In the genomic region with DNA sequence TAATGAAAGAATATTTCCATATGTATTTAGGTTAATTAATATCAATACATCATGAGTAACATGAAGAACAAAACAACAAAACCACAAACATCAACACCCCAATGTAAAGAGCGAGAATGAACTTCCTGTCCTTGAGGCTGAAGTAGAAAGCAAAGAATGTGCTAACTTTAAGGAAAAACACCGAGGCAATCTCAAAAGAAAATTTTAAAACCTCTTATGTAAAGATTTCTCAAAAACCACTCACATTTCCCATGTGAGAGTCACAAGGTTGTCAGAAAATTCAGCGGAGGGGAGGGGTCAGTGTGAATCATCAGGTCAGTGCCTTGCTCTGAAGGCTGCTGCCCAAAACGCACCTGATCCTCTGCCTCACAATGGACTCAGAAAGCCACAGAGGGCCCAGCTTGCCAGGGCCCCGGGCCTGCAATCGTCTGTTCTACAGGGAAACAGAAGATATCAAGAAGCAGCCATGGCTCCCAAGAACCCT, we compare ENCODE assay signal across 8 cellular contexts. TPM values are rescaled to one million over a fixed set of nuclear protein-coding genes. Genes with fewer than 3 reads are reported as not detected.
DNase-seq lines count a peak whose midpoint lies in the region; ATAC-seq and TF ChIP-seq lines count a peak whose summit lies in the region.

No MANE protein-coding gene starts in this region.

- H3K27ac ChIP-seq in esophagus squamous epithelium (peak overlapping the region; percentile 11 to 58 (median 50)), tibial artery (no peak overlapping the region)

- 35 to 42% methylated on average over 3 to 6 of the region's 6 CpGs for WGBS in esophagus squamous epithelium, 2 donors

- ATAC-seq in activated CD4-positive, CD25-positive, alpha-beta regulatory T cell treated with anti-CD3 and anti-CD28 coated beads, Interleukin-2, amount 50 U/mL, for 24 hours = peak; percentile 77 to 79

- H3K4me2 ChIP-seq in skeletal muscle satellite cell (ENCODE audit: low read length) = peak overlapping the region; percentile 44

- no peaks in the 10 kb centered on the region for H3K9me3 ChIP-seq in esophagus squamous epithelium
- H3K9me3 ChIP-seq in skeletal muscle satellite cell (replicated peaks; ENCODE audit: low read length) = no peaks in the 10 kb centered on the region
- no peaks in the 10 kb centered on the region for H3K9me3 ChIP-seq in tibial artery

- H3K4me1 ChIP-seq in esophagus squamous epithelium (peaks cover 5 to 55% (median 23%) of the 10 kb centered on the region in 3 donors), skeletal muscle satellite cell (ENCODE audit: control insufficient read depth, insufficient read depth, low read length) (peaks cover 24% of the 10 kb centered on the region), tibial artery (peaks cover 0 to 14% (median 3%) of the 10 kb centered on the region in 4 donors)

- H3K9ac ChIP-seq in skeletal muscle satellite cell (ENCODE audit: low read depth, low read length) = no peak overlapping the region

- H3K36me3 ChIP-seq in esophagus squamous epithelium (peaks cover 0 to 71% (median 3%) of the 10 kb centered on the region in 3 donors), skeletal muscle satellite cell (ENCODE audit: insufficient read depth, low read length) (peaks cover 36% of the 10 kb centered on the region), tibial artery (peaks cover 30 to 60% (median 35%) of the 10 kb centered on the region in 3 donors)

- TF ChIP-seq CTCF in esophagus squamous epithelium (IDR thresholded peaks at IDR 0.05) (no peak), tibial artery (IDR thresholded peaks at IDR 0.05) (no peak)

- intact Hi-C loops in esophagus squamous epithelium (cut with DNase I) (no loop called here), tibial artery (cut with DNase I; ENCODE audit: low total_unique reads) (no loop called here)

- no peak overlapping the region for H3K4me3 ChIP-seq in esophagus squamous epithelium
- H3K4me3 ChIP-seq in skeletal muscle satellite cell (ENCODE audit: low read length) = no peak overlapping the region
- H3K4me3 ChIP-seq in tibial artery = no peak overlapping the region

- no peak for TF ChIP-seq POLR2A in esophagus squamous epithelium (IDR thresholded peaks at IDR 0.05)

- no peaks in the 10 kb centered on the region for H3K27me3 ChIP-seq in esophagus squamous epithelium
- no peaks in the 10 kb centered on the region for H3K27me3 ChIP-seq in skeletal muscle satellite cell (ENCODE audit: control insufficient read depth, insufficient read depth, low read length)
- H3K27me3 ChIP-seq in tibial artery = no peaks in the 10 kb centered on the region

- DNase-seq in H4 (ENCODE audit: low spot score) (peak; percentile 48), esophagus squamous epithelium (lab: John Stamatoyannopoulos, UW) (no peak), GF-D8 (lab: John Stamatoyannopoulos, UW) (no peak), tibial artery (no peak), DMS79 (lab: John Stamatoyannopoulos, UW) (no peak), NCI-H2171 (lab: John Stamatoyannopoulos, UW) (no peak)

RNA-seq across cellular contexts. Expression of a gene that starts 12.3 kb away (rescaled TPM):
- total RNA-seq in H4 (2014; rRNA removed; shearing (Covaris generic)) = 32.8 and 34.9 TPM in 2 replicates
- total RNA-seq in esophagus squamous epithelium = 10 to 100 TPM; 16.9 to 73.7 (median 43.6) TPM
- 38.0 and 72.2 TPM in 2 replicates for total RNA-seq in skeletal muscle satellite cell (2012; rRNA removed)

Comparison
In these comparisons a context has a peak if more than half of its experiments do, and no peak if none do; other contexts are left out.
1. H3K27ac ChIP-seq: peak in esophagus squamous epithelium (4 of 4); none in tibial artery (0 of 2).